In the genomic region with DNA sequence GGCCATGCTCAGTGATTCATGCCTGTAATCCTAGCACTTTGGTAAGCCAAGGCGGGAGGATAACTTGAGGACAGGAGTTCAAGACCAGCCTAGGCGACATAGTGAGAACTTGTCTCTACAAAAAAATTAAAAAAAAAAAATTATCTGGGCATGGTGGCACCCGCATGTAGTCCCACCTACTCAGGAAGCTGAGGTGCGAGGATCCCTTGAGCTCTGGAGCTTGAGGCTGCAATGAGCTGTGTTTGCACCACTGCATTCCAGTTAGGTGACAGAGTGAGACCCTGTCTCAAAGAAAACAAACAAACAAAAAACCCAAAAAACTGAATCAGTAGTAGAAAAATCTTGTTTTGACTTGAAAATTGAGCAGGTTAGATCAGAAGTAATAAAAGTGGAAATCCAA, we compare ENCODE assay signal across 25 cellular contexts.
DNase-seq lines count a peak whose midpoint lies in the region; ATAC-seq and TF ChIP-seq lines count a peak whose summit lies in the region.
"Had no signal": no experiment of that assay in that cellular context is flagged by ENCODE, and none has a peak within 500 bp of the region (broad histone marks: within the 10 kb centered on the region; RNA-seq: fewer than 3 reads in every experiment).

No MANE protein-coding gene starts in this region.

- no peak overlapping the region for H3K4me3 Mint-ChIP-seq in activated CD8-positive, alpha-beta memory T cell treated with anti-CD3 and anti-CD28 coated beads, Interleukin-2, amount 10 ng/mL, durations not matched to agents 7 days and 5 days
- H3K4me3 Mint-ChIP-seq: central memory CD8-positive, alpha-beta T cell; T-helper 17 cell had no signal

- no peak overlapping the region for H3K4me3 ChIP-seq in ectodermal cell (ENCODE audit: insufficient read depth, low read depth, low read length)
- no peak overlapping the region for H3K4me3 ChIP-seq in trophoblast cell (ENCODE audit: low read depth, low read length)
- H3K4me3 ChIP-seq: adrenal gland, left lung, right atrium auricular region, suprapubic skin had no signal

- peaks cover 65% of the 10 kb centered on the region for H3K4me1 ChIP-seq in ectodermal cell (ENCODE audit: control insufficient read depth, insufficient read depth, low read length)
- peaks cover 6 to 11% of the 10 kb centered on the region in 2 experiments for H3K4me1 ChIP-seq in trophoblast cell (ENCODE audit: control insufficient read depth in 1 of 2, insufficient read depth in 2 of 2, low read length in 2 of 2)

- no peak overlapping the region for H4K12ac ChIP-seq in trophoblast cell (ENCODE audit: low read depth, low read length)

- H3K4me2 ChIP-seq in trophoblast cell (ENCODE audit: low read length) = peak overlapping the region; percentile 33

- no peaks in the 10 kb centered on the region for H3K36me3 Mint-ChIP-seq in activated CD8-positive, alpha-beta memory T cell treated with anti-CD3 and anti-CD28 coated beads, Interleukin-2, amount 10 ng/mL, durations not matched to agents 7 days and 5 days

- POLR2A ChIA-PET in GM10248 (lab: Yijun Ruan, JAX) = no interaction called here

- no peak overlapping the region for H2BK12ac ChIP-seq in trophoblast cell (ENCODE audit: low read length)

- H3K4ac ChIP-seq in trophoblast cell (ENCODE audit: low read depth, low read length) = no peak overlapping the region

- ATAC-seq in activated CD8-positive, alpha-beta memory T cell treated with anti-CD3 and anti-CD28 coated beads, Interleukin-2, amount 10 ng/mL, durations not matched to agents 7 days and 5 days = no peak
- ATAC-seq in HG03039 (IDR thresholded peaks at IDR 0.05; ENCODE audit: unreplicated experiment) = no peak
- ATAC-seq: left lung, PC-3, T-helper 17 cell had no signal

- no peak overlapping the region for H3K18ac ChIP-seq in trophoblast cell (ENCODE audit: low read length)

- peaks cover 6% of the 10 kb centered on the region for H3K4me1 Mint-ChIP-seq in activated CD8-positive, alpha-beta memory T cell treated with anti-CD3 and anti-CD28 coated beads, Interleukin-2, amount 10 ng/mL, durations not matched to agents 7 days and 5 days
- H3K4me1 Mint-ChIP-seq: central memory CD8-positive, alpha-beta T cell had no signal

- H3K79me2 ChIP-seq in trophoblast cell (ENCODE audit: control insufficient read depth, insufficient read depth, low read length, poor library complexity) = no peaks in the 10 kb centered on the region

- H3K27me3 Mint-ChIP-seq in activated CD8-positive, alpha-beta memory T cell treated with anti-CD3 and anti-CD28 coated beads, Interleukin-2, amount 10 ng/mL, durations not matched to agents 7 days and 5 days = peaks cover 8% of the 10 kb centered on the region
- H3K27me3 Mint-ChIP-seq: T-helper 17 cell had no signal

- H3K9me3 Mint-ChIP-seq in activated CD8-positive, alpha-beta memory T cell treated with anti-CD3 and anti-CD28 coated beads, Interleukin-2, amount 10 ng/mL, durations not matched to agents 7 days and 5 days (ENCODE audit: low read depth) = no peaks in the 10 kb centered on the region
- H3K9me3 Mint-ChIP-seq: central memory CD8-positive, alpha-beta T cell had no signal

- H4K8ac ChIP-seq in trophoblast cell (ENCODE audit: low read depth, low read length) = no peak overlapping the region

- no peak overlapping the region for H3K23ac ChIP-seq in trophoblast cell (ENCODE audit: low read length)

- DNase-seq in EL (peak; percentile 37), M059J (ENCODE audit: low read depth) (peak; percentile 74), trophoblast cell (peak; percentile 91 to 95), NCI-H2196 (lab: John Stamatoyannopoulos, UW; ENCODE audit: unreplicated experiment) (no peak), GM10248 (ENCODE audit: extremely low spot score) (no peak)
- no peak for DNase-seq in activated CD8-positive, alpha-beta memory T cell treated with anti-CD3 and anti-CD28 coated beads, Interleukin-2, amount 10 ng/mL, durations not matched to agents 7 days and 5 days
- DNase-seq: activated CD4-positive, alpha-beta T cell treated with anti-CD3 and anti-CD28 coated beads, Interleukin-2, amount 50 U/mL, for 1 hour; activated CD8-positive, alpha-beta memory T cell treated with anti-CD3 and anti-CD28 coated beads, Interleukin-2, amount 50 U/mL, for 4 hours; activated effector memory CD4-positive, alpha-beta T cell treated with Interleukin-2 at 50 U/mL for 16 hours; adrenal gland; glutamatergic neuron; KBM-7; left lung; MV-4-11; NCI-H187; NCI-H345; PC-3; stimulated activated CD4-positive, alpha-beta T cell treated with anti-CD3 and anti-CD28 coated beads, Interleukin-15, amount 100 ng/mL, for 24 hours; T-helper 17 cell; WERI-Rb-1 had no signal

- H3K27ac Mint-ChIP-seq in activated CD8-positive, alpha-beta memory T cell treated with anti-CD3 and anti-CD28 coated beads, Interleukin-2, amount 10 ng/mL, durations not matched to agents 7 days and 5 days = no peak overlapping the region
- H3K27ac Mint-ChIP-seq: T-helper 17 cell had no signal

- no peak for TF ChIP-seq CTCF in GM10248 (IDR thresholded peaks at IDR 0.05; ENCODE audit: control extremely low read depth, extremely low read depth, low read depth, missing control alignments)

- CTCF ChIA-PET in GM10248 (lab: Yijun Ruan, JAX) = no interaction called here
- CTCF ChIA-PET in activated CD8-positive, alpha-beta memory T cell treated with anti-CD3 and anti-CD28 coated beads, Interleukin-2, amount 10 ng/mL, durations not matched to agents 7 days and 5 days (lab: Charles Lee) = no interaction called here

- H3K27ac ChIP-seq in ectodermal cell (ENCODE audit: insufficient read depth, low read depth, low read length, poor library complexity, severe bottlenecking) (peak overlapping the region; percentile 81), trophoblast cell (ENCODE audit: low read depth, low read length) (peak overlapping the region; percentile 54)
- H3K27ac ChIP-seq: adrenal gland, right atrium auricular region, suprapubic skin, WERI-Rb-1 had no signal

- no peak overlapping the region for H2AK5ac ChIP-seq in trophoblast cell (ENCODE audit: low read length)

- peaks cover 3% of the 10 kb centered on the region for H3K79me1 ChIP-seq in trophoblast cell (ENCODE audit: low read length)

- no peak overlapping the region for H3K14ac ChIP-seq in trophoblast cell (ENCODE audit: low read length)

- H3K36me3 ChIP-seq in ectodermal cell (ENCODE audit: control insufficient read depth, insufficient read depth, low read length) (no peaks in the 10 kb centered on the region), trophoblast cell (ENCODE audit: control insufficient read depth in 1 of 2, insufficient read depth in 2 of 2, low read length in 2 of 2) (peaks cover 0 to 1% of the 10 kb centered on the region in 2 experiments)
- H3K36me3 ChIP-seq: adrenal gland, left lung, right atrium auricular region, suprapubic skin, WERI-Rb-1 had no signal

- no peak overlapping the region for H4K91ac ChIP-seq in trophoblast cell (ENCODE audit: low read depth, low read length)

- WGBS in ectodermal cell, 2 experiments = 91 to 97% methylated on average over 4 of the region's 4 CpGs
- no CpG with 5 or more reads among the region's 4 CpGs for WGBS in trophoblast cell (ENCODE audit: extremely low coverage, insufficient coverage, insufficient read length)

- peak overlapping the region; percentile 15 for H2BK5ac ChIP-seq in trophoblast cell (ENCODE audit: low read depth, low read length, poor library complexity)

- no peak overlapping the region for H3K9ac ChIP-seq in trophoblast cell (ENCODE audit: low read length)

- H2AFZ ChIP-seq in trophoblast cell (ENCODE audit: insufficient read depth, low read length, poor library complexity) = no peak overlapping the region

- no peaks in the 10 kb centered on the region for H3K27me3 ChIP-seq in ectodermal cell (ENCODE audit: control insufficient read depth, insufficient read depth, low read length, poor library complexity, severe bottlenecking)
- H3K27me3 ChIP-seq in trophoblast cell (ENCODE audit: insufficient read depth, low read length) = no peaks in the 10 kb centered on the region
- H3K27me3 ChIP-seq: adrenal gland, left lung, right atrium auricular region, suprapubic skin had no signal

- H3K9me3 ChIP-seq in ectodermal cell (ENCODE audit: control insufficient read depth, low read length) (no peaks in the 10 kb centered on the region), trophoblast cell (ENCODE audit: insufficient read depth, low read depth, low read length) (no peaks in the 10 kb centered on the region)
- H3K9me3 ChIP-seq: adrenal gland, left lung, right atrium auricular region, suprapubic skin had no signal

- H2BK120ac ChIP-seq in trophoblast cell (ENCODE audit: insufficient read depth, low read length, poor library complexity) = no peak overlapping the region

Comparison
In these comparisons a context has a peak if more than half of its experiments do, and no peak if none do; other contexts are left out.
1. DNase-seq: peak in EL (single experiment), M059J (single experiment) and trophoblast cell (2 of 2); none in NCI-H2196 (single experiment), GM10248 (single experiment) and activated CD8-positive, alpha-beta memory T cell treated with anti-CD3 and anti-CD28 coated beads, Interleukin-2, amount 10 ng/mL, durations not matched to agents 7 days and 5 days (single experiment).